ENCODE assay signal across 8 cellular contexts in genomic region chr1:156571959-156572662, GRCh38. TPM values are rescaled to one million over a fixed set of nuclear protein-coding genes. Genes with fewer than 3 reads are reported as not detected.
A peak's percentile ranks its signal among the peaks of the same experiment; 100 is the strongest.
DNase-seq lines count a peak whose midpoint lies in the region; ATAC-seq and TF ChIP-seq lines count a peak whose summit lies in the region.

IQGAP3 (minus strand) TSS chr1:156572565; CDS start chr1:156572529, 36 bp downstream.

- H3K9me3 ChIP-seq in HEK293 (ENCODE audit: control insufficient read depth, insufficient read depth, low read depth, low read length) (no peaks in the 10 kb centered on the region), adipocyte (ENCODE audit: control insufficient read depth, low read length) (no peaks in the 10 kb centered on the region), heart right ventricle (no peaks in the 10 kb centered on the region), upper lobe of left lung (no peaks in the 10 kb centered on the region)

- peaks cover 13 to 20% (median 16%) of the 10 kb centered on the region in 3 donors for H3K4me1 Mint-ChIP-seq in T-cell

- no peaks in the 10 kb centered on the region for H3K36me3 Mint-ChIP-seq in T-cell

- H3K27me3 Mint-ChIP-seq in T-cell: peaks cover 34 to 38% of the 10 kb centered on the region in 2 donors

- DNase-seq in DMS53 (lab: John Stamatoyannopoulos, UW): peak; percentile 95
- peak; percentile 65 for DNase-seq in NCI-H1417 treated with DMSO at 0.1 percent for 48 hours (lab: John Stamatoyannopoulos, UW)
- DNase-seq in T-cell: peak; percentile 40 to 79 (median 64)
- peak; percentile 93 for DNase-seq in adipocyte (ENCODE audit: low read depth)
- DNase-seq in heart right ventricle: peak; percentile 81 to 90
- DNase-seq in pons (ENCODE audit: low spot score): peak; percentile 74
- peak; percentile 87 to 93 for DNase-seq in upper lobe of left lung

- peak within 1 kb of the TSS; percentile 73 for H3K9ac ChIP-seq in adipocyte (ENCODE audit: low read length)

- 1% methylated on average over 38 of the region's 38 CpGs for WGBS in heart right ventricle, 2 donors
- 1% methylated on average over 24 to 37 of the region's 38 CpGs for WGBS in upper lobe of left lung, 2 donors

- peak within 1 kb of the TSS; percentile 98 for H3K4me3 ChIP-seq in HEK293 (ENCODE audit: low read depth, low read length)
- peak within 1 kb of the TSS; percentile 86 for H3K4me3 ChIP-seq in adipocyte (ENCODE audit: low read length)
- H3K4me3 ChIP-seq in heart right ventricle: peak within 1 kb of the TSS in 9 of 10 donors; percentile 24 to 62 (median 53)
- peak within 1 kb of the TSS in 3 of 4 donors; percentile 33 to 53 (median 42) for H3K4me3 ChIP-seq in upper lobe of left lung

- H3K36me3 ChIP-seq in HEK293 (ENCODE audit: control insufficient read depth in 2 of 2, insufficient read depth in 1 of 2, low read length in 2 of 2): peaks cover 23 to 28% of the 10 kb centered on the region in 2 experiments
- H3K36me3 ChIP-seq in adipocyte (ENCODE audit: control insufficient read depth, insufficient read depth, low read length, severe bottlenecking): no peaks in the 10 kb centered on the region
- no peaks in the 10 kb centered on the region for H3K36me3 ChIP-seq in heart right ventricle
- no peaks in the 10 kb centered on the region for H3K36me3 ChIP-seq in upper lobe of left lung

- POLR2A ChIA-PET in HEK293 (lab: Yijun Ruan, JAX) (interaction anchor here (1.7 kb wide), 1 partner anchor 20 kb away, joined by 9 read pairs; the partner anchor contains the start of gene NAXE), T-cell (lab: Charles Lee) (no interaction called here)

- TF ChIP-seq EP300 in upper lobe of left lung (IDR thresholded peaks at IDR 0.05): no peak

- H3K27ac ChIP-seq in HEK293 (ENCODE audit: extremely low read depth, low read depth, low read length): peak within 1 kb of the TSS; percentile 35
- peak within 1 kb of the TSS in 1 of 10 donors; percentile 31 for H3K27ac ChIP-seq in heart right ventricle
- no peak within 1 kb of the TSS for H3K27ac ChIP-seq in upper lobe of left lung

- peak within 1 kb of the TSS; percentile 75 to 91 (median 79) for H3K4me3 Mint-ChIP-seq in T-cell

- intact Hi-C loops in heart right ventricle (cut with DNase I): no loop called here

- ATAC-seq in T-cell (replicated peaks in 1 of 4) (peak; percentile 83 to 99 (median 93)), heart right ventricle (peak; percentile 88 to 97 (median 95)), upper lobe of left lung (ENCODE audit: low FRiP score in 2 of 2) (peak; percentile 92 to 96)

- TF ChIP-seq POLR2A in upper lobe of left lung (IDR thresholded peaks at IDR 0.05): no peak

- peaks cover 16% of the 10 kb centered on the region for H3K27me3 ChIP-seq in adipocyte (replicated peaks; ENCODE audit: control insufficient read depth, insufficient read depth, low read length)
- peaks cover 0 to 4% (median 0%) of the 10 kb centered on the region in 7 donors for H3K27me3 ChIP-seq in heart right ventricle
- no peaks in the 10 kb centered on the region for H3K27me3 ChIP-seq in upper lobe of left lung

- TF ChIP-seq CTCF in HEK293 (tag by site-specific recombination; IDR thresholded peaks at IDR 0.05) (no peak), heart right ventricle (IDR thresholded peaks at IDR 0.05) (no peak), upper lobe of left lung (IDR thresholded peaks at IDR 0.05) (peak in 1 of 6 experiments; percentile 21)

- peak within 1 kb of the TSS in 1 of 2 donors; percentile 69 for H3K27ac Mint-ChIP-seq in T-cell

- no peaks in the 10 kb centered on the region; the same call in 1 of the 2 replicates for H3K4me1 ChIP-seq in HEK293 (ENCODE audit: control insufficient read depth, insufficient read depth, low read length)
- H3K4me1 ChIP-seq in adipocyte (ENCODE audit: control insufficient read depth, insufficient read depth, low read length): peaks cover 19% of the 10 kb centered on the region
- peaks cover 0 to 18% (median 13%) of the 10 kb centered on the region in 9 donors for H3K4me1 ChIP-seq in heart right ventricle
- H3K4me1 ChIP-seq in upper lobe of left lung: peaks cover 5 to 14% (median 11%) of the 10 kb centered on the region in 4 donors

- CTCF ChIA-PET in HEK293 (lab: Yijun Ruan, JAX): interaction anchor here (0.6 to 1.8 kb wide), 6 partner anchors 8 to 57 kb away, joined by 3 to 5 read pairs (median 4); no protein-coding TSS in a partner anchor
- CTCF ChIA-PET in T-cell (lab: Charles Lee): no interaction called here

- no peaks in the 10 kb centered on the region for H3K9me3 Mint-ChIP-seq in T-cell

TF ChIP-seq in HEK293, 187 proteins besides CTCF, POLR2A, EP300 and RAD21 (continues in another document):
- TF ChIP-seq ZNF350 (tag by site-specific recombination; IDR thresholded peaks at IDR 0.05) (no peak), ZNF416 (tag by site-specific recombination; IDR thresholded peaks at IDR 0.05) (no peak), PRDM6 (tag by site-specific recombination; IDR thresholded peaks at IDR 0.05) (no peak), KLF10 (tag by site-specific recombination; IDR thresholded peaks at IDR 0.05) (peak; percentile 92), ZNF639 (tag by site-specific recombination; IDR thresholded peaks at IDR 0.05) (peak; percentile 62; the same call in 1 of the 2 replicates), PRDM1 (tag by site-specific recombination; IDR thresholded peaks at IDR 0.05) (no peak), ZNF596 (tag by site-specific recombination; IDR thresholded peaks at IDR 0.05) (peak; percentile 26; the same call in 1 of the 2 replicates), ZNF600 (tag by site-specific recombination; IDR thresholded peaks at IDR 0.05) (peak; percentile 24; the same call in 1 of the 2 replicates), ZNF2 (tag by site-specific recombination; IDR thresholded peaks at IDR 0.05) (peak; percentile 84; the same call in 1 of the 2 replicates), SP2 (tag by site-specific recombination; IDR thresholded peaks at IDR 0.05) (peak; percentile 84), ZBTB21 (tag by site-specific recombination; IDR thresholded peaks at IDR 0.05) (peak; percentile 33; the same call in 1 of the 2 replicates), ZNF571 (tag by site-specific recombination; IDR thresholded peaks at IDR 0.05) (no peak), ZBTB26 (tag by site-specific recombination; optimal IDR thresholded peaks at IDR 0.05) (peak; percentile 39), ZNF658 (tag by site-specific recombination; IDR thresholded peaks at IDR 0.05) (no peak), ZNF202 (tag by site-specific recombination; IDR thresholded peaks at IDR 0.05; ENCODE audit: borderline replicate concordance) (no peak), BCL11A (tag by site-specific recombination; IDR thresholded peaks at IDR 0.05; ENCODE audit: low read depth) (no peak), ZNF514 (tag by site-specific recombination; IDR thresholded peaks at IDR 0.05) (no peak), OVOL3 (tag by site-specific recombination; IDR thresholded peaks at IDR 0.05) (no peak), ZNF266 (tag by site-specific recombination; IDR thresholded peaks at IDR 0.05; ENCODE audit: low read depth) (no peak)
- TF ChIP-seq, protein P1, sequence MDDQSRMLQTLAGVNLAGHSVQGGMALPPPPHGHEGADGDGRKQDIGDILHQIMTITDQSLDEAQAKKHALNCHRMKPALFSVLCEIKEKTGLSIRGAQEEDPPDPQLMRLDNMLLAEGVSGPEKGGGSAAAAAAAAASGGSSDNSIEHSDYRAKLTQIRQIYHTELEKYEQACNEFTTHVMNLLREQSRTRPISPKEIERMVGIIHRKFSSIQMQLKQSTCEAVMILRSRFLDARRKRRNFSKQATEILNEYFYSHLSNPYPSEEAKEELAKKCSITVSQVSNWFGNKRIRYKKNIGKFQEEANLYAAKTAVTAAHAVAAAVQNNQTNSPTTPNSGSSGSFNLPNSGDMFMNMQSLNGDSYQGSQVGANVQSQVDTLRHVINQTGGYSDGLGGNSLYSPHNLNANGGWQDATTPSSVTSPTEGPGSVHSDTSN (CRISPR knock-in tag; IDR thresholded peaks at IDR 0.05): 0 out of 2 replicates have a peak, but pooled peaks have one; percentile 65

RNA-seq across cellular contexts. Expression of gene IQGAP3, which starts in this region (rescaled TPM):
- under 1 TPM in 4 of 5 donors, not detected in 1; 0.13 to 0.19 (median 0.18) TPM for total RNA-seq in T-cell
- 1 to 10 TPM in 3 of 10 donors, under 1 TPM in 7; 0.07 to 3.8 (median 0.39) TPM for total RNA-seq in heart right ventricle
- under 1 TPM; 0.09 to 0.22 TPM for polyA plus RNA-seq in heart right ventricle
- total RNA-seq in upper lobe of left lung: 10 to 100 TPM in 1 of 6 donors, 1 to 10 TPM in 4, under 1 TPM in 1; under 0.01 to 16.0 (median 2.2) TPM

Comparison
In these comparisons a context has a peak if more than half of its experiments do, and no peak if none do; other contexts are left out.
1. Peak in DNase-seq and ATAC-seq in T-cell; RNA of the gene not detected or under 1 TPM.
2. H3K4me3 ChIP-seq: peak in every context shown above with its lines; median percentile 98 in HEK293; 86 in adipocyte; 53 in heart right ventricle; 42 in upper lobe of left lung.